Comparison of ENCODE assay signal across 22 cellular contexts in genomic region chr1:25090707-25091422, GRCh38.
DNase-seq lines count a peak whose midpoint lies in the region; ATAC-seq and TF ChIP-seq lines count a peak whose summit lies in the region.
"Had no signal": no experiment of that assay in that cellular context is flagged by ENCODE, and none has a peak within 500 bp of the region (broad histone marks: within the 10 kb centered on the region; RNA-seq: fewer than 3 reads in every experiment).

No MANE protein-coding gene starts in this region.

- no peaks in the 10 kb centered on the region for H3K27me3 ChIP-seq in HCT116 (ENCODE audit: insufficient read depth, low read length)
- no peaks in the 10 kb centered on the region for H3K27me3 ChIP-seq in thyroid gland
- H3K27me3 ChIP-seq in upper lobe of left lung: no peaks in the 10 kb centered on the region
- H3K27me3 ChIP-seq: SJCRH30, vagina had no signal

- DNase-seq in A172 (ENCODE audit: low spot score) (peak; percentile 42), HCT116 (ENCODE audit: low read depth, low spot score) (peak; percentile 58), SW480 (ENCODE audit: low spot score) (peak; percentile 97), glutamatergic neuron (no peak), thyroid gland (no peak), nucleus accumbens (lab: John Stamatoyannopoulos, UW) (no peak), NCI-H1436 (lab: John Stamatoyannopoulos, UW) (no peak), upper lobe of left lung (no peak)
- DNase-seq: activated B cell treated with CpG ODN at 0.5 μM for 24 hours; activated CD8-positive, alpha-beta memory T cell treated with anti-CD3 and anti-CD28 coated beads for 24 hours; activated T-cell treated with anti-CD3 and anti-CD28 coated beads, Interleukin-2, amount 50 U/mL, for 72 hours; CD4-positive, alpha-beta T cell; DMS79; esophagus squamous epithelium; NCI-H1436 treated with DMSO at 0.1 percent for 48 hours; NCI-H748 treated with DMSO at 0.1 percent for 48 hours; nephron progenitor cell; SJCRH30 had no signal

- RAD21 ChIA-PET in HCT116 (lab: Charles Lee; ENCODE audit: low non-redundant PET in 1 of 2, low total read pairs in 2 of 2, uncharacterized antibody in 2 of 2, unreplicated experiment in 2 of 2): no interaction called here

- peak overlapping the region; percentile 32 for H3K4me3 Mint-ChIP-seq in glutamatergic neuron (ENCODE audit: unreplicated experiment)
- H3K4me3 Mint-ChIP-seq: activated B cell treated with CpG ODN at 0.5 μM for 24 hours; activated T-cell treated with anti-CD3 and anti-CD28 coated beads, Interleukin-2, amount 50 U/mL, for 72 hours; CD4-positive, alpha-beta T cell; central memory CD8-positive, alpha-beta T cell; mesothelial cell of epicardium; nephron progenitor cell; T-helper 1 cell treated with Interleukin-12 subunit alpha and Interleukin-12 subunit beta and Interleukin-4 antibody, amounts not matched to agents 30 μg/mL and 1 μg/mL, for 36 hours had no signal

- TF ChIP-seq RAD21 in HCT116 (IDR thresholded peaks at IDR 0.05; ENCODE audit: low read depth): no peak

- H3K9me3 ChIP-seq in HCT116 (ENCODE audit: control insufficient read depth in 1 of 2, insufficient read depth in 1 of 2, low read depth in 1 of 2, low read length in 2 of 2): no peaks in the 10 kb centered on the region
- no peaks in the 10 kb centered on the region for H3K9me3 ChIP-seq in thyroid gland
- no peaks in the 10 kb centered on the region for H3K9me3 ChIP-seq in upper lobe of left lung
- H3K9me3 ChIP-seq: SJCRH30, vagina had no signal

- H3K4me1 ChIP-seq in HCT116 (ENCODE audit: control insufficient read depth in 1 of 2, insufficient read depth in 2 of 2, low read length in 2 of 2) (peaks cover 0 to 10% of the 10 kb centered on the region in 2 experiments; a peak in 3 of 4 replicates), thyroid gland (no peaks in the 10 kb centered on the region), upper lobe of left lung (no peaks in the 10 kb centered on the region)
- H3K4me1 ChIP-seq: esophagus squamous epithelium, SJCRH30, vagina had no signal

- H3K4me1 Mint-ChIP-seq in glutamatergic neuron (ENCODE audit: low read depth, unreplicated experiment): peaks cover 32% of the 10 kb centered on the region
- H3K4me1 Mint-ChIP-seq: mesothelial cell of epicardium had no signal

- H3K4me2 ChIP-seq in HCT116 (ENCODE audit: low read length): peak overlapping the region; percentile 22; the same call in 1 of the 2 replicates

- H3K36me3 ChIP-seq in HCT116 (ENCODE audit: control insufficient read depth in 1 of 2, insufficient read depth in 2 of 2, low read length in 2 of 2) (no peaks in the 10 kb centered on the region), thyroid gland (no peaks in the 10 kb centered on the region), upper lobe of left lung (no peaks in the 10 kb centered on the region)
- H3K36me3 ChIP-seq: esophagus squamous epithelium, SJCRH30, vagina had no signal

- H3K27ac ChIP-seq in HCT116 (ENCODE audit: low read depth, low read length) (no peak overlapping the region), thyroid gland (no peak overlapping the region), upper lobe of left lung (no peak overlapping the region)
- H3K27ac ChIP-seq: esophagus squamous epithelium, SJCRH30, vagina had no signal

- intact Hi-C loops in HCT116 (cut with micrococcal nuclease): no loop called here
- intact Hi-C loops in thyroid gland (cut with DNase I): loop anchor here (10.0 kb wide), 1 partner anchor 236 kb away; no protein-coding TSS in a partner anchor

- H4K20me1 ChIP-seq in HCT116 (ENCODE audit: insufficient read depth): no peaks in the 10 kb centered on the region

- H2AFZ ChIP-seq in HCT116 (ENCODE audit: low read depth, low read length, poor library complexity, severe bottlenecking): no peak overlapping the region

- no peak for TF ChIP-seq EP300 in upper lobe of left lung (IDR thresholded peaks at IDR 0.05)

- peak overlapping the region; percentile 77 for H3K27ac Mint-ChIP-seq in glutamatergic neuron (ENCODE audit: unreplicated experiment)
- H3K27ac Mint-ChIP-seq: activated B cell treated with CpG ODN at 0.5 μM for 24 hours; activated T-cell treated with anti-CD3 and anti-CD28 coated beads, Interleukin-2, amount 50 U/mL, for 72 hours; CD4-positive, alpha-beta T cell; mesothelial cell of epicardium; T-helper 1 cell treated with Interleukin-12 subunit alpha and Interleukin-12 subunit beta and Interleukin-4 antibody, amounts not matched to agents 30 μg/mL and 1 μg/mL, for 36 hours had no signal

- no peak overlapping the region for H3K4me3 ChIP-seq in HCT116 (replicated peaks in 1 of 2; ENCODE audit: low read depth in 1 of 2, low read length in 2 of 2)
- no peak overlapping the region for H3K4me3 ChIP-seq in thyroid gland (replicated peaks in 1 of 3)
- H3K4me3 ChIP-seq in upper lobe of left lung: no peak overlapping the region
- H3K4me3 ChIP-seq: esophagus squamous epithelium, SJCRH30, vagina had no signal

- H3K36me3 Mint-ChIP-seq in glutamatergic neuron (ENCODE audit: unreplicated experiment): peaks cover 2% of the 10 kb centered on the region
- H3K36me3 Mint-ChIP-seq: mesothelial cell of epicardium had no signal

- H3K9me2 ChIP-seq in HCT116 (ENCODE audit: insufficient read depth): no peaks in the 10 kb centered on the region

- no peak for TF ChIP-seq CTCF in HCT116 (IDR thresholded peaks at IDR 0.05 in 2 of 3, conservative IDR thresholded peaks at IDR 0.05 in 1 of 3; ENCODE audit: borderline replicate concordance in 1 of 3, insufficient read depth in 1 of 3, low read depth in 2 of 3, low read length in 2 of 3)
- no peak for TF ChIP-seq CTCF in glutamatergic neuron (IDR thresholded peaks at IDR 0.05; ENCODE audit: partially characterized antibody, unreplicated experiment)
- no peak for TF ChIP-seq CTCF in thyroid gland (IDR thresholded peaks at IDR 0.05)
- TF ChIP-seq CTCF in upper lobe of left lung (IDR thresholded peaks at IDR 0.05): no peak

- peak; percentile 55 for ATAC-seq in HCT116
- ATAC-seq in upper lobe of left lung (ENCODE audit: low FRiP score in 2 of 2): no peak
- ATAC-seq: activated T-cell treated with anti-CD3 and anti-CD28 coated beads, Interleukin-2, amount 50 U/mL, for 72 hours had no signal

- peaks cover 13% of the 10 kb centered on the region for H3K27me3 Mint-ChIP-seq in glutamatergic neuron (ENCODE audit: unreplicated experiment)
- H3K27me3 Mint-ChIP-seq: activated B cell treated with CpG ODN at 0.5 μM for 24 hours; CD4-positive, alpha-beta T cell; central memory CD8-positive, alpha-beta T cell had no signal

- no peaks in the 10 kb centered on the region for H3K79me2 ChIP-seq in HCT116 (ENCODE audit: insufficient read depth, low read length)

- TF ChIP-seq POLR2A in HCT116 (IDR thresholded peaks at IDR 0.05; ENCODE audit: borderline replicate concordance, extremely low read depth, insufficient read depth, insufficient read length) (no peak), thyroid gland (IDR thresholded peaks at IDR 0.05) (no peak), upper lobe of left lung (IDR thresholded peaks at IDR 0.05) (no peak)

- H3K9ac ChIP-seq in HCT116 (ENCODE audit: low read length): no peak overlapping the region

- H3K9me3 Mint-ChIP-seq in glutamatergic neuron (ENCODE audit: unreplicated experiment): peaks cover 8% of the 10 kb centered on the region
- H3K9me3 Mint-ChIP-seq: activated B cell treated with CpG ODN at 0.5 μM for 24 hours; CD4-positive, alpha-beta T cell; central memory CD8-positive, alpha-beta T cell; T-helper 1 cell treated with Interleukin-12 subunit alpha and Interleukin-12 subunit beta and Interleukin-4 antibody, amounts not matched to agents 30 μg/mL and 1 μg/mL, for 36 hours had no signal

- WGBS in thyroid gland, 2 donors: 84 to 86% methylated on average over 13 of the region's 13 CpGs
- 84 to 87% methylated on average over 13 of the region's 13 CpGs for WGBS in upper lobe of left lung, 2 donors

- BruUV-seq in HCT116 (replicated peaks; lab: Mats Ljungman, UMichigan): no TSS peak

- CTCF ChIA-PET in HCT116 (lab: Charles Lee): interaction anchor here (0.6 kb wide), 1 partner anchor 11 kb away, joined by 3 read pairs; no protein-coding TSS in a partner anchor

- POLR2A ChIA-PET in HCT116 (lab: Charles Lee): interaction anchor here (1.3 kb wide), 1 partner anchor 9 kb away, joined by 3 read pairs; no protein-coding TSS in a partner anchor

TF ChIP-seq in HCT116, 20 proteins besides CTCF, POLR2A, EP300 and RAD21:
- TF ChIP-seq TCF7L2 (IDR thresholded peaks at IDR 0.05; ENCODE audit: borderline replicate concordance, extremely low read depth, insufficient read depth, insufficient read length) (peak; percentile 94), ZNF274 (IDR thresholded peaks at IDR 0.05; ENCODE audit: low read depth, low read length) (no peak), YY1 (IDR thresholded peaks at IDR 0.05; ENCODE audit: extremely low read depth, insufficient replicate concordance, low read depth, low read length) (no peak), CEBPB (IDR thresholded peaks at IDR 0.05; ENCODE audit: low read depth) (peak; percentile 86), SP1 (IDR thresholded peaks at IDR 0.05; ENCODE audit: low read depth) (peak; percentile 69)

Comparison
In these comparisons a context has a peak if more than half of its experiments do, and no peak if none do; other contexts are left out.
1. DNase-seq: peak in A172 (single experiment), HCT116 (single experiment) and SW480 (single experiment); none in glutamatergic neuron (single experiment), thyroid gland (0 of 2), nucleus accumbens (0 of 56), NCI-H1436 (single experiment) and upper lobe of left lung (0 of 2).